In the genomic region with DNA sequence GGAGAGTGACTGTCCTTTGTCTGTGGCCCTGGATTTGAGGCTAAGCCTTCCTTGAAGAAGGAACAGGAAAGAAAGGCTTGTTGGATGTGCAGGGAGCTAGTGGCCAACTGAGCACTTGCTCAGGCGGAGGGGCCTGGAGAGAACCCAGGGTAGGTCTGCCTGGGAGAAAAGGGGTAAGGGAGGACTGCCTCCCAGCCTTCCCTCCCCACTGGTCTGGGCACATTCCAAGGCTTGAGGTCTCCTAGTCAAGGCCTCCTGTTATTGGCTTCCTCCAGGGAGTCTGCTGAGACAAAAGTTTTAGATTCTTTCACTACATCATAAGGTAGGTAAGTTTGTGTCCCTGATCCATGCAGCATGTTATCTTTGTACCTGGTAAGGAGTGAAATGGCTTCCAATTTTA, we compare ENCODE assay signal across 2 cellular contexts.
TF ChIP-seq lines count a peak whose summit lies in the region.

No MANE protein-coding gene starts in this region.

TF ChIP-seq in GM23338, 12 proteins besides CTCF, POLR2A, EP300 and RAD21 (continues in another document):
- TF ChIP-seq NANOG (IDR thresholded peaks at IDR 0.05; ENCODE audit: borderline replicate concordance): no peak
- no peak for TF ChIP-seq EZH2 (IDR thresholded peaks at IDR 0.05; ENCODE audit: low read depth, unreplicated experiment)
- TF ChIP-seq EZH2phosphoT487 (IDR thresholded peaks at IDR 0.05; ENCODE audit: unreplicated experiment): no peak
- no peak for TF ChIP-seq CREB1 (CRISPR knock-in tag; IDR thresholded peaks at IDR 0.05; ENCODE audit: low read depth)
- TF ChIP-seq STAT1 (IDR thresholded peaks at IDR 0.05; ENCODE audit: unreplicated experiment): no peak
- TF ChIP-seq ZNF462 (CRISPR knock-in tag; IDR thresholded peaks at IDR 0.05): no peak
- no peak for TF ChIP-seq JUNB (IDR thresholded peaks at IDR 0.05; ENCODE audit: unreplicated experiment)
- TF ChIP-seq, protein P1, sequence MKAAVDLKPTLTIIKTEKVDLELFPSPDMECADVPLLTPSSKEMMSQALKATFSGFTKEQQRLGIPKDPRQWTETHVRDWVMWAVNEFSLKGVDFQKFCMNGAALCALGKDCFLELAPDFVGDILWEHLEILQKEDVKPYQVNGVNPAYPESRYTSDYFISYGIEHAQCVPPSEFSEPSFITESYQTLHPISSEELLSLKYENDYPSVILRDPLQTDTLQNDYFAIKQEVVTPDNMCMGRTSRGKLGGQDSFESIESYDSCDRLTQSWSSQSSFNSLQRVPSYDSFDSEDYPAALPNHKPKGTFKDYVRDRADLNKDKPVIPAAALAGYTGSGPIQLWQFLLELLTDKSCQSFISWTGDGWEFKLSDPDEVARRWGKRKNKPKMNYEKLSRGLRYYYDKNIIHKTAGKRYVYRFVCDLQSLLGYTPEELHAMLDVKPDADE (IDR thresholded peaks at IDR 0.05): no peak
- TF ChIP-seq REST (IDR thresholded peaks at IDR 0.05; ENCODE audit: unreplicated experiment): no peak
- TF ChIP-seq POLR2AphosphoS5 (IDR thresholded peaks at IDR 0.05; ENCODE audit: low read depth): no peak

TF ChIP-seq in H1, 55 proteins besides CTCF, POLR2A, EP300 and RAD21:
- no peak for TF ChIP-seq SP4 (IDR thresholded peaks at IDR 0.05; ENCODE audit: low read length)
- peak; percentile 42; the same call in 1 of the 2 replicates for TF ChIP-seq TEAD4 (IDR thresholded peaks at IDR 0.05; ENCODE audit: low read depth, low read length)
